8 cellular contexts compared by ENCODE assay signal in genomic region chr1:233113009-233113712, GRCh38.
A peak's percentile ranks its signal among the peaks of the same experiment; 100 is the strongest.
DNase-seq lines count a peak whose midpoint lies in the region; ATAC-seq and TF ChIP-seq lines count a peak whose summit lies in the region.

No MANE protein-coding gene starts in this region.

- no peaks in the 10 kb centered on the region for H3K79me2 ChIP-seq in PC-3 (ENCODE audit: low read length)

- H3K9me3 Mint-ChIP-seq in activated T-cell treated with anti-CD3 and anti-CD28 coated beads, Interleukin-2, amount 50 U/mL, for 24 hours: no peaks in the 10 kb centered on the region
- H3K9me3 Mint-ChIP-seq in MCF 10A (ENCODE audit: unreplicated experiment) (peaks cover 12% of the 10 kb centered on the region), immature natural killer cell (no peaks in the 10 kb centered on the region)

- no TSS peak for BruUV-seq in PC-3 (replicated peaks; lab: Mats Ljungman, UMichigan)
- BruUV-seq in MCF 10A (replicated peaks; lab: Mats Ljungman, UMichigan): no TSS peak

- TF ChIP-seq CTCF in PC-3 (conservative IDR thresholded peaks at IDR 0.05; ENCODE audit: low read depth, low read length) (no peak), MCF 10A (IDR thresholded peaks at IDR 0.05; ENCODE audit: unreplicated experiment) (no peak)

- peak overlapping the region; percentile 80 for H3K4me2 ChIP-seq in PC-3 (ENCODE audit: low read length)

- POLR2A ChIA-PET in PC-3 (lab: Charles Lee; ENCODE audit: unreplicated experiment): interaction anchor here (0.5 to 1.2 kb wide), 4 partner anchors 22 to 448 kb away, joined by 3 to 7 read pairs (median 4); no protein-coding TSS in a partner anchor
- POLR2A ChIA-PET in MCF 10A (lab: Yijun Ruan, JAX): interaction anchor here (0.5 to 3.5 kb wide), 50 partner anchors 8 to 1561 kb away, joined by 3 to 31 read pairs (median 4); partner anchors contain the start of genes NTPCR and SIPA1L2

- no peaks in the 10 kb centered on the region for H3K9me2 ChIP-seq in PC-3 (replicated peaks; ENCODE audit: low read length)

- peak overlapping the region; percentile 55 for H3K4me3 ChIP-seq in PC-3 (ENCODE audit: low read length)

- peaks cover 56% of the 10 kb centered on the region for H3K36me3 Mint-ChIP-seq in activated T-cell treated with anti-CD3 and anti-CD28 coated beads, Interleukin-2, amount 50 U/mL, for 24 hours (ENCODE audit: low read depth)
- H3K36me3 Mint-ChIP-seq in MCF 10A (ENCODE audit: insufficient read depth, unreplicated experiment) (peaks cover 36% of the 10 kb centered on the region), immature natural killer cell (peaks cover 0 to 5% (median 0%) of the 10 kb centered on the region in 3 donors)

- no peaks in the 10 kb centered on the region for H3K27me3 Mint-ChIP-seq in activated T-cell treated with anti-CD3 and anti-CD28 coated beads, Interleukin-2, amount 50 U/mL, for 24 hours
- H3K27me3 Mint-ChIP-seq in MCF 10A (ENCODE audit: insufficient read depth, unreplicated experiment) (no peaks in the 10 kb centered on the region), immature natural killer cell (ENCODE audit: low read depth in 3 of 3) (peaks cover 3 to 5% (median 4%) of the 10 kb centered on the region in 3 donors)

- H3K9me3 ChIP-seq in PC-3 (ENCODE audit: low read length): no peaks in the 10 kb centered on the region

- H3K27ac Mint-ChIP-seq in activated T-cell treated with anti-CD3 and anti-CD28 coated beads, Interleukin-2, amount 50 U/mL, for 24 hours: peak overlapping the region; percentile 72
- H3K27ac Mint-ChIP-seq in MCF 10A (ENCODE audit: low read depth, unreplicated experiment) (peak overlapping the region; percentile 90), immature natural killer cell (peak overlapping the region in 5 of 6 donors; percentile 42 to 84 (median 68))

- H2AFZ ChIP-seq in PC-3 (ENCODE audit: low read length): no peak overlapping the region; the same call in 1 of the 2 replicates

- ATAC-seq in HG02938 (IDR thresholded peaks at IDR 0.05; ENCODE audit: unreplicated experiment) (peak; percentile 70), PC-3 (peak; percentile 84)

- no peaks in the 10 kb centered on the region for H4K20me1 ChIP-seq in PC-3 (ENCODE audit: low read length)

- peak overlapping the region; percentile 97 for H3K27ac ChIP-seq in PC-3 (ENCODE audit: low read length)

- DNase-seq in activated T-cell treated with anti-CD3 and anti-CD28 coated beads, Interleukin-2, amount 50 U/mL, for 24 hours: no peak
- DNase-seq in activated T-cell treated with anti-CD3 and anti-CD28 coated beads, Interleukin-2, amount 50 U/mL, for 1 hour: no peak
- DNase-seq in PC-3 (peak; percentile 99), MCF 10A (ENCODE audit: unreplicated experiment) (peak; percentile 100), immature natural killer cell (peak; percentile 25 to 46 (median 42)), smooth muscle cell of the brain vasculature (ENCODE audit: low read depth, low spot score) (peak; percentile 92), middle frontal gyrus (ENCODE audit: extremely low spot score, low spot score) (no peak)

- no peak overlapping the region for H3K4me3 Mint-ChIP-seq in activated T-cell treated with anti-CD3 and anti-CD28 coated beads, Interleukin-2, amount 50 U/mL, for 24 hours
- peak overlapping the region; percentile 62 for H3K4me3 Mint-ChIP-seq in MCF 10A (ENCODE audit: unreplicated experiment)
- H3K4me3 Mint-ChIP-seq in immature natural killer cell: peak overlapping the region in 4 of 5 donors; percentile 10 to 72 (median 50)

- intact Hi-C loops in PC-3 (cut with micrococcal nuclease): loop anchor here (1.0 to 2.0 kb wide), 5 partner anchors 28 to 482 kb away; partner anchors contain the start of gene SIPA1L2
- intact Hi-C loops in MCF 10A (cut with micrococcal nuclease): loop anchor here (1.0 to 5.0 kb wide), 3 partner anchors 36 to 483 kb away; partner anchors contain the start of gene SIPA1L2

- H3K4me1 ChIP-seq in PC-3 (ENCODE audit: insufficient read depth, low read length): peaks cover 49% of the 10 kb centered on the region

- H3K4me1 Mint-ChIP-seq in activated T-cell treated with anti-CD3 and anti-CD28 coated beads, Interleukin-2, amount 50 U/mL, for 24 hours (ENCODE audit: low read depth): peaks cover 18% of the 10 kb centered on the region
- peaks cover 64% of the 10 kb centered on the region for H3K4me1 Mint-ChIP-seq in MCF 10A (ENCODE audit: insufficient read depth, unreplicated experiment)
- H3K4me1 Mint-ChIP-seq in immature natural killer cell: peaks cover 15 to 19% of the 10 kb centered on the region in 2 donors

- peaks cover 17% of the 10 kb centered on the region for H3F3A ChIP-seq in PC-3 (ENCODE audit: low read length, unreplicated experiment)

- CTCF ChIA-PET in PC-3 (lab: Charles Lee): interaction anchor here (1.0 to 1.1 kb wide), 3 partner anchors 39 to 87 kb away, joined by 3 to 6 read pairs (median 5); no protein-coding TSS in a partner anchor
- CTCF ChIA-PET in MCF 10A (lab: Yijun Ruan, JAX): interaction anchor here (0.6 to 1.3 kb wide), 6 partner anchors 32 to 1395 kb away, joined by 3 to 5 read pairs (median 3); no protein-coding TSS in a partner anchor

- H3K9ac ChIP-seq in PC-3 (ENCODE audit: low read length): peak overlapping the region; percentile 91

- no peaks in the 10 kb centered on the region for H3K27me3 ChIP-seq in PC-3 (ENCODE audit: low read length)

- H3K36me3 ChIP-seq in PC-3 (ENCODE audit: low read depth, low read length): peaks cover 9% of the 10 kb centered on the region; the same call in 1 of the 2 replicates

Comparison
In these comparisons a context has a peak if more than half of its experiments do, and no peak if none do; other contexts are left out.
1. DNase-seq: peak in PC-3 (single experiment), MCF 10A (single experiment), immature natural killer cell (3 of 3) and smooth muscle cell of the brain vasculature (single experiment); none in activated T-cell treated with anti-CD3 and anti-CD28 coated beads, Interleukin-2, amount 50 U/mL, for 24 hours (single experiment), activated T-cell treated with anti-CD3 and anti-CD28 coated beads, Interleukin-2, amount 50 U/mL, for 1 hour (single experiment) and middle frontal gyrus (single experiment).
2. Peak in every context shown above with its lines, with median percentiles within 50 percentile points of each other: H3K27ac Mint-ChIP-seq.